32 cellular contexts compared by ENCODE assay signal in the genomic region with DNA sequence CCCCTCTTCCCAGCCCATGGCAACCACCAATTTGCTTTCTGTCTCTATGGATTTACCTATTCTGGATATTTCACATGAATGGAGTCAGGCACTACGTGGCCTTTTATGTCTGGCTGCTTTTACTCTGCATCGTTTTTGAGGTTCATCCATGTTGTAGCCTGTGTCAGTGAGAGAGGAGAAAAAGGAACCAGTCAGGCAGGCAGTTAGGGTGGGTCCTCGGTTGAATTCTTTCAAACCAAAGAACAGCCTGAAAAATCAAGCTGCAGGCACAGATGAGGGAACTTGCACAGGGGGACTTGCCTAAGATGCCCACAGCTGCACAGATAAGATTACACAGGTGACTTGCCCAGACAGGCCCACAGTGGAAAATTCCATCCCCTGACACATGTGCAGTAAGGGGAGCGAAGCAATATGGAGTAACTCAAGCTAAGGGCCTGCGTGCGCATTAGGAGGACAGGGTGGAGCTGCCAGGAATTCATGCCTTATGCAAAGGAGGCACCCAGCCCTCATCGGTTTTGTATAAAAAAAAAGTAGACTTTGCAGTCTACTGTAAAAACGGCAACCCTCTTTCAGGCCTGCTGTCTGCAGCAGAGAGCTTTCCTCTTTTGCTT.
"Had no signal": no experiment of that assay in that cellular context is flagged by ENCODE, and none has a peak within 500 bp of the region (broad histone marks: within the 10 kb centered on the region; RNA-seq: fewer than 3 reads in every experiment).

No MANE protein-coding gene starts in this region.

- H3K4me1 Mint-ChIP-seq: activated CD4-positive, alpha-beta memory T cell treated with anti-CD3 and anti-CD28 coated beads, Interleukin-2, amount 10 ng/mL, durations not matched to agents 7 days and 5 days; activated CD4-positive, alpha-beta T cell treated with anti-CD3 and anti-CD28 coated beads, Interleukin-2, amount 10 ng/mL, durations not matched to agents 7 days and 5 days; central memory CD8-positive, alpha-beta T cell; stimulated activated effector memory CD8-positive, alpha-beta T cell treated with anti-CD3 and anti-CD28 coated beads, Interleukin-12 subunit alpha, Interleukin-12 subunit beta, amount 100 ng/mL, for 72 hours; T-helper 17 cell had no signal

- H3K27ac ChIP-seq: epithelial cell of prostate, esophagus squamous epithelium, ovary, prostate gland, sigmoid colon, thoracic aorta, vagina had no signal

- H3K27ac Mint-ChIP-seq: activated CD4-positive, alpha-beta memory T cell treated with anti-CD3 and anti-CD28 coated beads, Interleukin-2, amount 10 ng/mL, durations not matched to agents 7 days and 5 days; activated CD4-positive, alpha-beta T cell treated with anti-CD3 and anti-CD28 coated beads, Interleukin-2, amount 10 ng/mL, durations not matched to agents 7 days and 5 days; activated naive CD8-positive, alpha-beta T cell; activated T-helper 2 cell treated with anti-CD3 and anti-CD28 coated beads, Interferon-gamma antibody, Interleukin-2, Interleukin-4, amounts not matched to agents 10 μg/mL and 5 μg/mL and 100 μg/mL, durations not matched to agents 14 hours and 24 hours and 36 hours; dendritic cell treated with granulocyte-macrophage colony-stimulating factor and Interleukin-4, amounts not matched to agents 40 ng/mL and 50 ng/mL, for 4 days; mesothelial cell of epicardium; naive B cell; nephron progenitor cell; stimulated activated effector memory CD8-positive, alpha-beta T cell treated with anti-CD3 and anti-CD28 coated beads, Interleukin-12 subunit alpha, Interleukin-12 subunit beta, amount 100 ng/mL, for 72 hours; stimulated activated naive CD8-positive, alpha-beta T cell treated with anti-CD3 and anti-CD28 coated beads, Interleukin-15, Interleukin-2, amounts not matched to agents 100 ng/mL and 50 ng/mL, for 24 hours; T-helper 17 cell had no signal

- H3K27me3 Mint-ChIP-seq: type B pancreatic cell had no signal

- H3K36me3 Mint-ChIP-seq: stimulated activated effector memory CD8-positive, alpha-beta T cell treated with anti-CD3 and anti-CD28 coated beads, Interleukin-12 subunit alpha, Interleukin-12 subunit beta, amount 100 ng/mL, for 72 hours had no signal

- H3K4me1 ChIP-seq: esophagus squamous epithelium, prostate gland, sigmoid colon, vagina had no signal

- H3K36me3 ChIP-seq: esophagus squamous epithelium, ovary, prostate gland, sigmoid colon, thoracic aorta, vagina had no signal

- H3K4me3 ChIP-seq: esophagus squamous epithelium, ovary, prostate gland, sigmoid colon, thoracic aorta, vagina had no signal

- DNase-seq: activated CD4-positive, alpha-beta memory T cell treated with anti-CD3 and anti-CD28 coated beads, Interleukin-2, amount 10 ng/mL, durations not matched to agents 7 days and 5 days; activated CD4-positive, alpha-beta T cell treated with anti-CD3 and anti-CD28 coated beads for 1 hour; activated CD4-positive, alpha-beta T cell treated with anti-CD3 and anti-CD28 coated beads, Interleukin-2, amount 10 ng/mL, durations not matched to agents 7 days and 5 days; activated CD8-positive, alpha-beta memory T cell treated with anti-CD3 and anti-CD28 coated beads, Interleukin-2, amount 50 U/mL, for 48 hours; activated T-cell treated with anti-CD3 and anti-CD28 coated beads, Interleukin-2, amount 50 U/mL, for 4 hours; anterior cingulate cortex; esophagus squamous epithelium; foreskin melanocyte; left cardiac atrium; left ventricle myocardium superior; mammary epithelial cell; naive B cell; nephron progenitor cell; ovary; retina; sigmoid colon; small intestine; stimulated activated CD4-positive, alpha-beta T cell treated with anti-CD3 and anti-CD28 coated beads, Interleukin-4, amount 100 ng/mL, for 24 hours; T-helper 17 cell; T1000 had no signal

- H3K27me3 ChIP-seq: ovary, sigmoid colon, vagina had no signal

- H3K9me3 ChIP-seq: ovary, prostate gland, thoracic aorta, vagina had no signal

- H3K4me3 Mint-ChIP-seq: activated CD4-positive, alpha-beta memory T cell treated with anti-CD3 and anti-CD28 coated beads, Interleukin-2, amount 10 ng/mL, durations not matched to agents 7 days and 5 days; activated CD4-positive, alpha-beta T cell treated with anti-CD3 and anti-CD28 coated beads, Interleukin-2, amount 10 ng/mL, durations not matched to agents 7 days and 5 days; activated naive CD8-positive, alpha-beta T cell; activated T-cell treated with anti-CD3 and anti-CD28 coated beads, Interleukin-2, amount 50 U/mL, for 4 hours; central memory CD8-positive, alpha-beta T cell; dendritic cell treated with granulocyte-macrophage colony-stimulating factor and Interleukin-4, amounts not matched to agents 40 ng/mL and 50 ng/mL, for 4 days; mesothelial cell of epicardium; naive B cell; nephron progenitor cell; stimulated activated effector memory CD8-positive, alpha-beta T cell treated with anti-CD3 and anti-CD28 coated beads, Interleukin-12 subunit alpha, Interleukin-12 subunit beta, amount 100 ng/mL, for 72 hours; stimulated activated naive CD8-positive, alpha-beta T cell treated with anti-CD3 and anti-CD28 coated beads, Interleukin-15, Interleukin-2, amounts not matched to agents 100 ng/mL and 50 ng/mL, for 24 hours; T-helper 17 cell; type B pancreatic cell had no signal
